ENCODE assay signal across 20 cellular contexts in genomic region chr20:59118855-59119254, GRCh38. TPM values are rescaled to one million over a fixed set of nuclear protein-coding genes. Genes with fewer than 3 reads are reported as not detected.
"Had no signal": no experiment of that assay in that cellular context is flagged by ENCODE, and none has a peak within 500 bp of the region (broad histone marks: within the 10 kb centered on the region; RNA-seq: fewer than 3 reads in every experiment).

No MANE protein-coding gene starts in this region.

- H3K4me1 ChIP-seq: colonic mucosa, tibial artery, uterus had no signal

- H3K4me3 Mint-ChIP-seq: natural killer cell; neural crest cell; stimulated activated effector memory CD8-positive, alpha-beta T cell treated with anti-CD3 and anti-CD28 coated beads, Interleukin-12 subunit alpha, Interleukin-12 subunit beta, amount 100 ng/mL, for 72 hours had no signal

- H3K36me3 Mint-ChIP-seq: natural killer cell had no signal

- H3K79me2 ChIP-seq: hepatocyte had no signal

- H3K9me3 Mint-ChIP-seq: natural killer cell; stimulated activated effector memory CD8-positive, alpha-beta T cell treated with anti-CD3 and anti-CD28 coated beads, Interleukin-12 subunit alpha, Interleukin-12 subunit beta, amount 100 ng/mL, for 72 hours had no signal

- H3K27me3 ChIP-seq: colonic mucosa, hepatocyte, ovary, upper lobe of left lung, uterus had no signal

- H2AFZ ChIP-seq: hepatocyte had no signal

- H3K27ac ChIP-seq: colonic mucosa, hepatocyte, ovary, tibial artery, upper lobe of left lung, uterus had no signal

- H3K9me3 ChIP-seq: colonic mucosa, ovary, tibial artery, uterus had no signal

- H3K4me3 ChIP-seq: colonic mucosa, hepatocyte, ovary, tibial artery, upper lobe of left lung, uterus had no signal

- H3K4me2 ChIP-seq: hepatocyte had no signal

- ATAC-seq: left lobe of liver; natural killer cell; right cardiac atrium; stimulated activated effector memory CD8-positive, alpha-beta T cell treated with anti-CD3 and anti-CD28 coated beads, Interleukin-12 subunit alpha, Interleukin-12 subunit beta, amount 100 ng/mL, for 72 hours; stimulated activated naive CD8-positive, alpha-beta T cell treated with anti-CD3 and anti-CD28 coated beads, Interleukin-15, Interleukin-2, amounts not matched to agents 100 U/mL and 50 U/mL, for 24 hours had no signal

- DNase-seq: colonic mucosa; effector CD4-positive, alpha-beta T cell; foreskin melanocyte; head of caudate nucleus; mammary epithelial cell; natural killer cell; nucleus accumbens; ovary; right cardiac atrium; stimulated activated CD4-positive, alpha-beta T cell treated with anti-CD3 and anti-CD28 coated beads, Interleukin-4, amount 100 ng/mL, for 1 hour; stimulated activated CD8-positive, alpha-beta memory T cell treated with anti-CD3 and anti-CD28 coated beads, Interleukin-4, amount 100 ng/mL, for 48 hours; stimulated activated naive CD8-positive, alpha-beta T cell treated with anti-CD3 and anti-CD28 coated beads, Interleukin-15, Interleukin-2, amounts not matched to agents 100 U/mL and 50 U/mL, for 24 hours; tibial artery; upper lobe of left lung; uterus had no signal

- H3K27ac Mint-ChIP-seq: progenitor cell of endocrine pancreas; stimulated activated effector memory CD8-positive, alpha-beta T cell treated with anti-CD3 and anti-CD28 coated beads, Interleukin-12 subunit alpha, Interleukin-12 subunit beta, amount 100 ng/mL, for 72 hours had no signal

- H3K36me3 ChIP-seq: colonic mucosa, ovary, tibial artery, upper lobe of left lung, uterus had no signal

RNA-seq across cellular contexts. Expression of gene ZNF831, which starts 44.8 kb away (rescaled TPM):
- total RNA-seq: hepatocyte, mammary epithelial cell, neural crest cell, progenitor cell of endocrine pancreas had no signal
- polyA plus RNA-seq: hepatocyte, mammary epithelial cell had no signal
